10 cellular contexts compared by ENCODE assay signal in the genomic region with DNA sequence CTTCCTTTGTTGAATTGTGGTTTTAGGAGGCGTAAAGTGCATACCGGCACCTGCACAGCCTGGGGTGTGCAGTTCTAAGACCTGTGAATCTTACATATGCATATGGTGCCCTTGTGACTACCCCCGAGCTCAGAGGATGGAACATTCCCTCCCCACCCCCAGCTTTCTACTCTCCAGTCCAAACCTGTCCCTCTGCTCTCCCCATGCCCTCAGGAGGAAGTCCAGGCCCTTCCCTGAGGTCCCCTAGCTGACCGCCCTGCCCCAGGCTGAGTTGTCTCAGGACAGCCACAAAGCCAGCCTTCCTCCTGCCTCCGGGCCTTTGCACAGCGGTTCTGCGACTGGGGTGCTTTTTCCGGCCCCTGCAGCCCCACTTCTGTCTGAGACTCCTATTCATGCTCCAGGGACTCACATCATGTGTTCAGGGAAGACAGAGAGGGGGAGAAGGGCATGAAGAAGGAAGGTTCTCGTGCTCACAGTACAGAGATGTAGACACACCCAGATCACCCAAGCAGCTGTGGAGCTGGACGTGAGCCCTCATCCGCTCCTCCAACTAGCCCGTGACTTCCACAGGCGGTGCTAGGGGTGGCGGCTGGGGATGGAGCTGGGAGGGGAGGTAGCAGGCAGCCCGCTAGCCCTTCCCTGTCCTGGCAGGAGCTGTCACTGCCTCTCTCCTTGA. TPM values are rescaled to one million over a fixed set of nuclear protein-coding genes. Genes with fewer than 3 reads are reported as not detected.
A peak's percentile ranks its signal among the peaks of the same experiment; 100 is the strongest.
DNase-seq lines count a peak whose midpoint lies in the region; TF ChIP-seq lines count a peak whose summit lies in the region.
"Had no signal": no experiment of that assay in that cellular context is flagged by ENCODE, and none has a peak within 500 bp of the region (broad histone marks: within the 10 kb centered on the region; RNA-seq: fewer than 3 reads in every experiment).

No MANE protein-coding gene starts in this region.

- H3K4me1 ChIP-seq in stomach, result peaks cover 4 to 55% (median 39%) of the 10 kb centered on the region in 4 donors

- no peak for TF ChIP-seq POLR2A in stomach (IDR thresholded peaks at IDR 0.05)

- WGBS in stomach, 5 donors, result 62 to 73% (median 68%) methylated on average over 12 to 15 of the region's 15 CpGs

- H3K27ac ChIP-seq in stomach, result peak overlapping the region in 1 of 5 donors; percentile 16
- H3K27ac ChIP-seq: brain microvascular endothelial cell, upper lobe of left lung had no signal

- H3K27me3 ChIP-seq in stomach, result no peaks in the 10 kb centered on the region
- H3K27me3 ChIP-seq: upper lobe of left lung had no signal

- no peak for TF ChIP-seq EP300 in stomach (IDR thresholded peaks at IDR 0.05)

- intact Hi-C loops in stomach (cut with DNase I; ENCODE audit: low total_unique reads), result no loop called here

- TF ChIP-seq CTCF in stomach (IDR thresholded peaks at IDR 0.05), result no peak

- no peaks in the 10 kb centered on the region for H3K9me3 ChIP-seq in stomach
- H3K9me3 ChIP-seq: upper lobe of left lung had no signal

- H3K36me3 ChIP-seq in stomach, result no peaks in the 10 kb centered on the region
- H3K36me3 ChIP-seq: brain microvascular endothelial cell, upper lobe of left lung had no signal

- H3K4me3 ChIP-seq in stomach, result no peak overlapping the region
- H3K4me3 ChIP-seq: upper lobe of left lung had no signal

- DNase-seq in NCI-H1417 (lab: John Stamatoyannopoulos, UW) (peak; percentile 45 to 71 (median 63)), NCI-H1417 treated with DMSO at 0.1 percent for 48 hours (lab: John Stamatoyannopoulos, UW) (no peak), NCI-H69 (lab: John Stamatoyannopoulos, UW) (peak; percentile 63), globus pallidus (ENCODE audit: low spot score) (peak; percentile 82), stomach (peak; percentile 43), NCI-H1105 (lab: John Stamatoyannopoulos, UW) (no peak), T-helper 2 cell (no peak)
- DNase-seq in activated CD4-positive, alpha-beta T cell treated with anti-CD3 and anti-CD28 coated beads for 4 hours, result no peak
- DNase-seq: brain microvascular endothelial cell, upper lobe of left lung had no signal

RNA-seq across cellular contexts. Expression of gene FLRT1, which starts 50.7 kb away (rescaled TPM):
- total RNA-seq in stomach, result 1 to 10 TPM in 1 of 5 donors, under 1 TPM in 1, not detected in 3; 0.73 to 1.3 TPM
- polyA plus RNA-seq in stomach, result under 1 TPM in 2 of 3 donors, not detected in 1; 0.12 to 0.28 TPM

Comparison
In these comparisons a context has a peak if more than half of its experiments do, and no peak if none do; other contexts are left out.
1. DNase-seq: peak in NCI-H1417 (3 of 3), NCI-H69 (single experiment), globus pallidus (single experiment) and stomach (single experiment); none in NCI-H1417 treated with DMSO at 0.1 percent for 48 hours (single experiment), NCI-H1105 (single experiment), T-helper 2 cell (0 of 5) and activated CD4-positive, alpha-beta T cell treated with anti-CD3 and anti-CD28 coated beads for 4 hours (0 of 2).